In genomic region chr11:69328231-69328630, GRCh38 we compare ENCODE assay signal across 21 cellular contexts. TPM values are rescaled to one million over a fixed set of nuclear protein-coding genes. Genes with fewer than 3 reads are reported as not detected.
DNase-seq lines count a peak whose midpoint lies in the region; ATAC-seq and TF ChIP-seq lines count a peak whose summit lies in the region.
"Had no signal": no experiment of that assay in that cellular context is flagged by ENCODE, and none has a peak within 500 bp of the region (broad histone marks: within the 10 kb centered on the region; RNA-seq: fewer than 3 reads in every experiment).

No MANE protein-coding gene starts in this region.

- peak; percentile 0 for DNase-seq in activated naive CD8-positive, alpha-beta T cell treated with anti-CD3 and anti-CD28 coated beads, Interleukin-2, amount 50 U/mL, for 24 hours
- DNase-seq in activated naive CD8-positive, alpha-beta T cell treated with anti-CD3 and anti-CD28 coated beads for 36 hours = no peak
- DNase-seq in ecto neural progenitor cell (ENCODE audit: low spot score) = peak; percentile 34
- peak; percentile 51 for DNase-seq in osteocyte (ENCODE audit: extremely low spot score, unreplicated experiment)
- no peak for DNase-seq in dermis blood vessel endothelial cell
- DNase-seq in NCI-H748 (lab: John Stamatoyannopoulos, UW; ENCODE audit: unreplicated experiment) = no peak
- DNase-seq: Calu3, DMS53, EL, HFFc6, KBM-7, NCI-H1105, NCI-H1694, NCI-H2227 treated with DMSO at 0.1 percent for 48 hours, NCI-H510A treated with DMSO at 0.1 percent for 48 hours, NCI-H82, OCI-M1, RPMI8226, SHP77 treated with DMSO at 0.1 percent for 48 hours had no signal

- H3K4me1 Mint-ChIP-seq in activated naive CD8-positive, alpha-beta T cell treated with anti-CD3 and anti-CD28 coated beads, Interleukin-2, amount 50 U/mL, for 24 hours = no peaks in the 10 kb centered on the region
- no peaks in the 10 kb centered on the region for H3K4me1 Mint-ChIP-seq in activated naive CD8-positive, alpha-beta T cell treated with anti-CD3 and anti-CD28 coated beads for 36 hours
- H3K4me1 Mint-ChIP-seq in osteocyte (ENCODE audit: unreplicated experiment) = no peaks in the 10 kb centered on the region

- H3K27me3 Mint-ChIP-seq in activated naive CD8-positive, alpha-beta T cell treated with anti-CD3 and anti-CD28 coated beads, Interleukin-2, amount 50 U/mL, for 24 hours = no peaks in the 10 kb centered on the region
- H3K27me3 Mint-ChIP-seq in activated naive CD8-positive, alpha-beta T cell treated with anti-CD3 and anti-CD28 coated beads for 36 hours = no peaks in the 10 kb centered on the region
- no peaks in the 10 kb centered on the region for H3K27me3 Mint-ChIP-seq in osteocyte (ENCODE audit: unreplicated experiment)

- H3K36me3 Mint-ChIP-seq in activated naive CD8-positive, alpha-beta T cell treated with anti-CD3 and anti-CD28 coated beads, Interleukin-2, amount 50 U/mL, for 24 hours (ENCODE audit: low read depth) = no peaks in the 10 kb centered on the region
- no peaks in the 10 kb centered on the region for H3K36me3 Mint-ChIP-seq in activated naive CD8-positive, alpha-beta T cell treated with anti-CD3 and anti-CD28 coated beads for 36 hours
- H3K36me3 Mint-ChIP-seq in osteocyte (ENCODE audit: unreplicated experiment) = no peaks in the 10 kb centered on the region
- H3K36me3 Mint-ChIP-seq: CD8-positive, alpha-beta T cell had no signal

- ATAC-seq in activated naive CD8-positive, alpha-beta T cell treated with anti-CD3 and anti-CD28 coated beads, Interleukin-2, amount 50 U/mL, for 24 hours = no peak
- no peak for ATAC-seq in GM18502 (IDR thresholded peaks at IDR 0.05; ENCODE audit: poor library complexity, unreplicated experiment)
- ATAC-seq: CD8-positive, alpha-beta T cell had no signal

- H3K9me3 Mint-ChIP-seq in activated naive CD8-positive, alpha-beta T cell treated with anti-CD3 and anti-CD28 coated beads, Interleukin-2, amount 50 U/mL, for 24 hours = peaks cover 4% of the 10 kb centered on the region
- H3K9me3 Mint-ChIP-seq in activated naive CD8-positive, alpha-beta T cell treated with anti-CD3 and anti-CD28 coated beads for 36 hours = peaks cover 3% of the 10 kb centered on the region
- peaks cover 16% of the 10 kb centered on the region for H3K9me3 Mint-ChIP-seq in osteocyte (ENCODE audit: unreplicated experiment)

- no peak overlapping the region for H3K4me3 Mint-ChIP-seq in activated naive CD8-positive, alpha-beta T cell treated with anti-CD3 and anti-CD28 coated beads, Interleukin-2, amount 50 U/mL, for 24 hours
- H3K4me3 Mint-ChIP-seq in activated naive CD8-positive, alpha-beta T cell treated with anti-CD3 and anti-CD28 coated beads for 36 hours = no peak overlapping the region
- no peak overlapping the region for H3K4me3 Mint-ChIP-seq in osteocyte (ENCODE audit: unreplicated experiment)
- H3K4me3 Mint-ChIP-seq: CD8-positive, alpha-beta T cell; HFFc6 had no signal

- H3K27ac Mint-ChIP-seq in activated naive CD8-positive, alpha-beta T cell treated with anti-CD3 and anti-CD28 coated beads, Interleukin-2, amount 50 U/mL, for 24 hours = no peak overlapping the region
- no peak overlapping the region for H3K27ac Mint-ChIP-seq in activated naive CD8-positive, alpha-beta T cell treated with anti-CD3 and anti-CD28 coated beads for 36 hours
- no peak overlapping the region for H3K27ac Mint-ChIP-seq in osteocyte (ENCODE audit: unreplicated experiment)
- H3K27ac Mint-ChIP-seq: CD8-positive, alpha-beta T cell; HFFc6 had no signal

- no peak for TF ChIP-seq CTCF in osteocyte (IDR thresholded peaks at IDR 0.05)

RNA-seq across cellular contexts. Expression of gene MYEOV, which starts 34.3 kb away (rescaled TPM):
- not detected for total RNA-seq in activated naive CD8-positive, alpha-beta T cell treated with anti-CD3 and anti-CD28 coated beads for 36 hours
- total RNA-seq in osteocyte = 1.6 and 1.8 TPM in 2 replicates
- total RNA-seq in dermis blood vessel endothelial cell = 0.05 TPM in 1 of 2 replicates, not detected in the other

Comparison
In these comparisons a context has a peak if more than half of its experiments do, and no peak if none do; other contexts are left out.
1. DNase-seq: peak in activated naive CD8-positive, alpha-beta T cell treated with anti-CD3 and anti-CD28 coated beads, Interleukin-2, amount 50 U/mL, for 24 hours (single experiment), ecto neural progenitor cell (single experiment) and osteocyte (single experiment); none in activated naive CD8-positive, alpha-beta T cell treated with anti-CD3 and anti-CD28 coated beads for 36 hours (single experiment), dermis blood vessel endothelial cell (single experiment) and NCI-H748 (single experiment).